Comparison of ENCODE assay signal across 8 cellular contexts in genomic region chr10:25174461-25175230, GRCh38. TPM values are rescaled to one million over a fixed set of nuclear protein-coding genes. Genes with fewer than 3 reads are reported as not detected.
A peak's percentile ranks its signal among the peaks of the same experiment; 100 is the strongest.
DNase-seq lines count a peak whose midpoint lies in the region; ATAC-seq and TF ChIP-seq lines count a peak whose summit lies in the region.

Gene GPR158 (plus strand): TSS chr10:25175001. CDS start chr10:25175421, 420 bp downstream.

- H2AK5ac ChIP-seq in IMR-90 (ENCODE audit: low read depth, low read length) (no peak within 1 kb of the TSS), neuronal stem cell (ENCODE audit: low read depth, low read length) (no peak within 1 kb of the TSS)

- TF ChIP-seq CTCF in IMR-90 (conservative IDR thresholded peaks at IDR 0.05; ENCODE audit: low read depth, low read length): no peak
- TF ChIP-seq CTCF in glutamatergic neuron (IDR thresholded peaks at IDR 0.05; ENCODE audit: partially characterized antibody, unreplicated experiment): no peak

- H2AFZ ChIP-seq in IMR-90 (replicated peaks; ENCODE audit: low read length, poor library complexity) (peak within 1 kb of the TSS; percentile 88), neuronal stem cell (ENCODE audit: low read length) (peak within 1 kb of the TSS; percentile 95)

- H2AK9ac ChIP-seq in IMR-90 (replicated peaks; ENCODE audit: low read depth, low read length, poor library complexity): peak within 1 kb of the TSS; percentile 70

- H2BK5ac ChIP-seq in IMR-90 (ENCODE audit: low read depth, low read length, poor library complexity, severe bottlenecking) (no peak within 1 kb of the TSS), neuronal stem cell (ENCODE audit: low read length) (no peak within 1 kb of the TSS)

- peak; percentile 98 for ATAC-seq in IMR-90 (ENCODE audit: low read depth)
- ATAC-seq in HG03378 (IDR thresholded peaks at IDR 0.05; ENCODE audit: unreplicated experiment): no peak

- 3% methylated on average over 53 of the region's 83 CpGs; no CpG with 5 or more reads in 1 of the 2 experiments for WGBS in IMR-90 (ENCODE audit: extremely low coverage in 2 of 2, insufficient read length in 1 of 2), 2 experiments
- no CpG with 5 or more reads among the region's 83 CpGs for WGBS in neuronal stem cell (ENCODE audit: extremely low coverage in 2 of 2, insufficient read length in 2 of 2, insufficient replicate concordance in 1 of 2), 2 donors

- H3K27ac ChIP-seq in IMR-90 (ENCODE audit: insufficient read depth, low read length) (no peak within 1 kb of the TSS), neuronal stem cell (replicated peaks; ENCODE audit: low read length) (peak within 1 kb of the TSS; percentile 64)

- H3K4me2 ChIP-seq in IMR-90 (ENCODE audit: low read depth, low read length) (peak within 1 kb of the TSS; percentile 60), neuronal stem cell (ENCODE audit: insufficient read depth, low read length, poor library complexity, severe bottlenecking) (peak within 1 kb of the TSS; percentile 94)

- peaks cover 2% of the 10 kb centered on the region for H3K9me3 Mint-ChIP-seq in glutamatergic neuron (ENCODE audit: unreplicated experiment)

- peak within 1 kb of the TSS; percentile 46 for H3K4me3 ChIP-seq in IMR-90 (ENCODE audit: insufficient read depth, low read depth, low read length)
- peak within 1 kb of the TSS; percentile 85 for H3K4me3 ChIP-seq in adipocyte (ENCODE audit: low read length)
- H3K4me3 ChIP-seq in neuronal stem cell (ENCODE audit: low read length in 2 of 2): peak within 1 kb of the TSS; percentile 57 to 86

- H3K4me1 Mint-ChIP-seq in glutamatergic neuron (ENCODE audit: low read depth, unreplicated experiment): no peaks in the 10 kb centered on the region

- peak within 1 kb of the TSS; percentile 49 for H2BK12ac ChIP-seq in neuronal stem cell (ENCODE audit: low read length)

- H3K27me3 ChIP-seq in IMR-90 (ENCODE audit: control insufficient read depth, insufficient read depth, low read length): peaks cover 21% of the 10 kb centered on the region
- H3K27me3 ChIP-seq in adipocyte (replicated peaks; ENCODE audit: control insufficient read depth, insufficient read depth, low read length): peaks cover 57% of the 10 kb centered on the region
- peaks cover 13 to 41% (median 27%) of the 10 kb centered on the region in 3 experiments for H3K27me3 ChIP-seq in neuronal stem cell (ENCODE audit: control insufficient read depth in 3 of 3, insufficient read depth in 3 of 3, low read depth in 1 of 3, low read length in 3 of 3)

- H4K5ac ChIP-seq in IMR-90 (ENCODE audit: low read depth, low read length): no peak within 1 kb of the TSS

- no peak for TF ChIP-seq POLR2A in IMR-90 (IDR thresholded peaks at IDR 0.05; ENCODE audit: low read depth, low read length)

- H4K91ac ChIP-seq in IMR-90 (ENCODE audit: insufficient read depth, low read depth, low read length) (no peak within 1 kb of the TSS), neuronal stem cell (ENCODE audit: low read depth, low read length, poor library complexity) (no peak within 1 kb of the TSS)

- no peak within 1 kb of the TSS for H3K56ac ChIP-seq in IMR-90 (ENCODE audit: extremely low read depth, insufficient read depth, low read length)

- H3K4ac ChIP-seq in IMR-90 (ENCODE audit: low read depth, low read length) (no peak within 1 kb of the TSS), neuronal stem cell (ENCODE audit: low read length) (no peak within 1 kb of the TSS)

- H3K27me3 Mint-ChIP-seq in glutamatergic neuron (ENCODE audit: unreplicated experiment): peaks cover 5% of the 10 kb centered on the region

- H3K9me1 ChIP-seq in IMR-90 (ENCODE audit: insufficient read depth, low read length): no peaks in the 10 kb centered on the region

- H3K9me3 ChIP-seq in IMR-90 (ENCODE audit: control insufficient read depth, insufficient read depth, low read length): peaks cover 4% of the 10 kb centered on the region; the same call in 1 of the 2 replicates
- no peaks in the 10 kb centered on the region for H3K9me3 ChIP-seq in adipocyte (ENCODE audit: control insufficient read depth, low read length)
- H3K9me3 ChIP-seq in neuronal stem cell (replicated peaks in 1 of 2; ENCODE audit: control insufficient read depth in 2 of 2, insufficient read depth in 1 of 2, low read depth in 1 of 2, low read length in 2 of 2): no peaks in the 10 kb centered on the region

- H3K79me1 ChIP-seq in IMR-90 (ENCODE audit: low read depth in 1 of 2, low read length in 2 of 2): no peaks in the 10 kb centered on the region
- H3K79me1 ChIP-seq in neuronal stem cell (ENCODE audit: low read depth, low read length): peaks cover 1% of the 10 kb centered on the region

- H3K23ac ChIP-seq in IMR-90 (ENCODE audit: low read depth, low read length) (no peak within 1 kb of the TSS), neuronal stem cell (ENCODE audit: low read depth, low read length, poor library complexity) (peak within 1 kb of the TSS; percentile 77)

- no peak for TF ChIP-seq RAD21 in IMR-90 (IDR thresholded peaks at IDR 0.05; ENCODE audit: low read length)

- no peaks in the 10 kb centered on the region for H3K36me3 Mint-ChIP-seq in glutamatergic neuron (ENCODE audit: unreplicated experiment)

- dilution Hi-C loops in IMR-90 (cut with HindIII; ENCODE audit: low sequenced_read_pairs, unreplicated experiment): no loop called here

- H3K9ac ChIP-seq in IMR-90 (ENCODE audit: low read depth, low read length) (no peak within 1 kb of the TSS), adipocyte (ENCODE audit: low read length) (no peak within 1 kb of the TSS), neuronal stem cell (ENCODE audit: low read depth, low read length, poor library complexity) (peak within 1 kb of the TSS; percentile 56)

- peak within 1 kb of the TSS; percentile 72 for H3K27ac Mint-ChIP-seq in glutamatergic neuron (ENCODE audit: unreplicated experiment)

- intact Hi-C loops in IMR-90 (cut with micrococcal nuclease): no loop called here

- peak within 1 kb of the TSS; percentile 88 for H3K4me3 Mint-ChIP-seq in glutamatergic neuron (ENCODE audit: unreplicated experiment)

- in situ Hi-C loops in IMR-90 (cut with MboI; ENCODE audit: low sequenced_read_pairs): no loop called here

- H2BK120ac ChIP-seq in IMR-90 (ENCODE audit: low read depth, low read length): no peak within 1 kb of the TSS
- no peak within 1 kb of the TSS for H2BK120ac ChIP-seq in neuronal stem cell (ENCODE audit: low read depth, low read length)

- H2BK20ac ChIP-seq in IMR-90 (ENCODE audit: low read depth, low read length): no peak within 1 kb of the TSS

- H3K14ac ChIP-seq in IMR-90 (replicated peaks; ENCODE audit: low read depth, low read length) (no peak within 1 kb of the TSS), neuronal stem cell (ENCODE audit: low read length) (no peak within 1 kb of the TSS)

- H2BK15ac ChIP-seq in IMR-90 (ENCODE audit: low read depth, low read length) (no peak within 1 kb of the TSS), neuronal stem cell (ENCODE audit: low read length) (no peak within 1 kb of the TSS)

- no peaks in the 10 kb centered on the region for H4K20me1 ChIP-seq in IMR-90 (ENCODE audit: insufficient read depth, low read length)

- CTCF ChIA-PET in IMR-90 (lab: Yijun Ruan, JAX): no interaction called here

- H3K36me3 ChIP-seq in IMR-90 (ENCODE audit: control insufficient read depth, insufficient read depth, low read length): no peaks in the 10 kb centered on the region
- no peaks in the 10 kb centered on the region for H3K36me3 ChIP-seq in adipocyte (ENCODE audit: control insufficient read depth, insufficient read depth, low read length, severe bottlenecking)
- no peaks in the 10 kb centered on the region for H3K36me3 ChIP-seq in neuronal stem cell (replicated peaks in 1 of 2; ENCODE audit: control insufficient read depth in 2 of 2, insufficient read depth in 2 of 2, low read length in 2 of 2)

- H4K8ac ChIP-seq in IMR-90 (ENCODE audit: low read depth in 2 of 2, low read length in 2 of 2) (no peak within 1 kb of the TSS), neuronal stem cell (ENCODE audit: low read depth, low read length) (no peak within 1 kb of the TSS)

- H3K18ac ChIP-seq in IMR-90 (ENCODE audit: low read depth, low read length) (no peak within 1 kb of the TSS), neuronal stem cell (ENCODE audit: low read length) (peak within 1 kb of the TSS; percentile 57)

- no TSS peak for BruUV-seq in IMR-90 (replicated peaks; lab: Mats Ljungman, UMichigan)

- H3K4me1 ChIP-seq in IMR-90 (ENCODE audit: control insufficient read depth, insufficient read depth, low read length) (no peaks in the 10 kb centered on the region), adipocyte (ENCODE audit: control insufficient read depth, insufficient read depth, low read length) (peaks cover 6% of the 10 kb centered on the region), neuronal stem cell (ENCODE audit: control insufficient read depth in 2 of 2, insufficient read depth in 1 of 2, low read depth in 1 of 2, low read length in 2 of 2) (peaks cover 13 to 17% of the 10 kb centered on the region in 2 donors)

- POLR2A ChIA-PET in IMR-90 (lab: Charles Lee; ENCODE audit: unreplicated experiment): no interaction called here

- DNase-seq in GM03348 (ENCODE audit: low spot score) (peak; percentile 93), IMR-90 (peak; percentile 85), RPMI8226 (peak; percentile 64), adipocyte (ENCODE audit: low read depth) (peak; percentile 88), glutamatergic neuron (peak; percentile 88), neuronal stem cell (ENCODE audit: low spot score) (peak; percentile 97), superior temporal gyrus (ENCODE audit: extremely low spot score) (peak; percentile 93)

TF ChIP-seq in IMR-90, 13 proteins besides CTCF, POLR2A, EP300 and RAD21:
- no peak for TF ChIP-seq RFX5 (IDR thresholded peaks at IDR 0.05; ENCODE audit: low read depth, low read length)
- peak; percentile 70; the same call in 1 of the 2 replicates for TF ChIP-seq MAZ (IDR thresholded peaks at IDR 0.05; ENCODE audit: borderline replicate concordance, low read depth, low read length)
- TF ChIP-seq BHLHE40 (IDR thresholded peaks at IDR 0.05; ENCODE audit: low read depth, low read length): no peak

RNA-seq across cellular contexts. Expression of gene GPR158, which starts in this region (rescaled TPM):
- not detected in 2 replicates for total RNA-seq in IMR-90 (2012; rRNA removed)
- not detected in 2 replicates for polyA plus RNA-seq in IMR-90 (2012; rRNA removed)
- polyA plus RNA-seq in IMR-90 (2012; cell fraction: cytosol; rRNA removed): not detected in 2 replicates
- polyA plus RNA-seq in IMR-90 (2012; cell fraction: nucleus; rRNA removed; ENCODE audit: low replicate concordance): not detected in 2 replicates
- total RNA-seq in glutamatergic neuron (ENCODE audit: unreplicated experiment): 2.6 TPM
- polyA plus RNA-seq in neuronal stem cell (2013, experiment 1 of 2): 0.15 TPM
- 0.12 TPM for polyA plus RNA-seq in neuronal stem cell (2013, experiment 2 of 2)

Comparison
In these comparisons a context has a peak if more than half of its experiments do, and no peak if none do; other contexts are left out.
1. Peak in DNase-seq, ATAC-seq, H3K4me3 ChIP-seq and H3K4me2 ChIP-seq in IMR-90; RNA of the gene not detected or under 1 TPM.